In the genomic region with DNA sequence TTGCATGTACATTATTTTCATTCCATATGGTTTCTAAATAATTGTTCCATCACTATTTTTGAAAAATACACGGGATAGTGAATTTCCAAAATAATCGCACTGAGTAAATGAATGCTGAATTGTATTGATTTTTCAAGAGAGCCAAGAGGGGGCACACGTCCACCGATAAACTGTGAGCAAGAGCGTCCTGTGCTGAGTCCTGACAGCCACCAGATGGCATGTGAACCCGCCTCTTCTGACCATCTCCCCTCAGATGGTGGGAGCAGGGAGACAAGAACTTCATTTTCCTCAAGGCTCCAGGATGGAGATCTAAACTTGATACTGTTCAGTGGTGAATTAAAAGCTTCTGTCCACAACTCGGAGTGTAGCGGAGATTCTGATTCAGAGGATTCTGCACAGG, we compare ENCODE assay signal across 8 cellular contexts. TPM values are rescaled to one million over a fixed set of nuclear protein-coding genes. Genes with fewer than 3 reads are reported as not detected.
DNase-seq lines count a peak whose midpoint lies in the region; ATAC-seq and TF ChIP-seq lines count a peak whose summit lies in the region.

No MANE protein-coding gene starts in this region.

- H3K9me3 ChIP-seq in trophoblast cell (ENCODE audit: insufficient read depth, low read depth, low read length) (peaks cover 8% of the 10 kb centered on the region), stomach (peaks cover 0 to 43% (median 23%) of the 10 kb centered on the region in 4 donors)

- H3K27ac ChIP-seq in VCaP (no peak overlapping the region), trophoblast cell (ENCODE audit: low read depth, low read length) (no peak overlapping the region), stomach (no peak overlapping the region)

- H3K4me1 ChIP-seq in trophoblast cell (ENCODE audit: control insufficient read depth in 1 of 2, insufficient read depth in 2 of 2, low read length in 2 of 2) (no peaks in the 10 kb centered on the region), stomach (no peaks in the 10 kb centered on the region)

- no peak overlapping the region for H2AK5ac ChIP-seq in trophoblast cell (ENCODE audit: low read length)

- no peak overlapping the region for H3K4ac ChIP-seq in trophoblast cell (ENCODE audit: low read depth, low read length)

- no peak for TF ChIP-seq POLR2A in stomach (IDR thresholded peaks at IDR 0.05)

- no peak overlapping the region for H2BK5ac ChIP-seq in trophoblast cell (ENCODE audit: low read depth, low read length, poor library complexity)

- H2BK12ac ChIP-seq in trophoblast cell (ENCODE audit: low read length): no peak overlapping the region

- no peaks in the 10 kb centered on the region for H3K79me2 ChIP-seq in trophoblast cell (ENCODE audit: control insufficient read depth, insufficient read depth, low read length, poor library complexity)

- no peak overlapping the region for H3K9ac ChIP-seq in trophoblast cell (ENCODE audit: low read length)

- H3K14ac ChIP-seq in trophoblast cell (ENCODE audit: low read length): no peak overlapping the region

- no peak overlapping the region for H3K4me2 ChIP-seq in trophoblast cell (ENCODE audit: low read length)

- H3K18ac ChIP-seq in trophoblast cell (ENCODE audit: low read length): no peak overlapping the region

- peak; percentile 89 for ATAC-seq in GM18868 (IDR thresholded peaks at IDR 0.05; ENCODE audit: unreplicated experiment)

- TF ChIP-seq EP300 in stomach (IDR thresholded peaks at IDR 0.05): no peak

- intact Hi-C loops in stomach (cut with DNase I; ENCODE audit: low total_unique reads): no loop called here

- WGBS in trophoblast cell (ENCODE audit: extremely low coverage, insufficient coverage, insufficient read length): no CpG with 5 or more reads among the region's 8 CpGs
- WGBS in stomach, 5 donors: 41 to 49% (median 46%) methylated on average over 8 of the region's 8 CpGs

- H4K91ac ChIP-seq in trophoblast cell (ENCODE audit: low read depth, low read length): no peak overlapping the region

- no peak overlapping the region for H2AFZ ChIP-seq in trophoblast cell (ENCODE audit: insufficient read depth, low read length, poor library complexity)

- H3K23ac ChIP-seq in trophoblast cell (ENCODE audit: low read length): no peak overlapping the region

- H3K36me3 ChIP-seq in trophoblast cell (ENCODE audit: control insufficient read depth in 1 of 2, insufficient read depth in 2 of 2, low read length in 2 of 2): no peaks in the 10 kb centered on the region
- H3K36me3 ChIP-seq in stomach: no peaks in the 10 kb centered on the region

- no peaks in the 10 kb centered on the region for H3K79me1 ChIP-seq in trophoblast cell (ENCODE audit: low read length)

- TF ChIP-seq CTCF in VCaP (conservative IDR thresholded peaks at IDR 0.05) (peak; percentile 86), stomach (IDR thresholded peaks at IDR 0.05) (no peak)

- DNase-seq in CD1c-positive myeloid dendritic cell (ENCODE audit: extremely low spot score) (peak; percentile 6), NCI-H1436 (lab: John Stamatoyannopoulos, UW) (peak; percentile 37), iPS-NIHi7 (ENCODE audit: extremely low spot score) (peak; percentile 53), trophoblast cell (no peak), stomach (no peak), DMS153 (lab: John Stamatoyannopoulos, UW) (no peak)

- H3K27me3 ChIP-seq in trophoblast cell (ENCODE audit: insufficient read depth, low read length) (no peaks in the 10 kb centered on the region), stomach (no peaks in the 10 kb centered on the region)

- no peak overlapping the region for H2BK120ac ChIP-seq in trophoblast cell (ENCODE audit: insufficient read depth, low read length, poor library complexity)

- H4K8ac ChIP-seq in trophoblast cell (ENCODE audit: low read depth, low read length): no peak overlapping the region

- no peak overlapping the region for H4K12ac ChIP-seq in trophoblast cell (ENCODE audit: low read depth, low read length)

- no peak overlapping the region for H3K4me3 ChIP-seq in trophoblast cell (ENCODE audit: low read depth, low read length)
- H3K4me3 ChIP-seq in stomach: no peak overlapping the region

RNA-seq across cellular contexts. Expression of gene IL9R, which starts 30.6 kb away (rescaled TPM):
- polyA plus RNA-seq in trophoblast cell (2013): 0.04 TPM in 2 replicates
- 1 to 10 TPM in 2 of 5 donors, under 1 TPM in 2, not detected in 1; 0.37 to 9.8 (median 2.0) TPM for total RNA-seq in stomach
- under 1 TPM in 2 of 3 donors, not detected in 1; 0.25 to 0.61 TPM for polyA plus RNA-seq in stomach

Comparison
In these comparisons a context has a peak if more than half of its experiments do, and no peak if none do; other contexts are left out.
1. DNase-seq: peak in CD1c-positive myeloid dendritic cell (single experiment), NCI-H1436 (single experiment) and iPS-NIHi7 (single experiment); none in trophoblast cell (0 of 2), stomach (single experiment) and DMS153 (single experiment).